In the genomic region with DNA sequence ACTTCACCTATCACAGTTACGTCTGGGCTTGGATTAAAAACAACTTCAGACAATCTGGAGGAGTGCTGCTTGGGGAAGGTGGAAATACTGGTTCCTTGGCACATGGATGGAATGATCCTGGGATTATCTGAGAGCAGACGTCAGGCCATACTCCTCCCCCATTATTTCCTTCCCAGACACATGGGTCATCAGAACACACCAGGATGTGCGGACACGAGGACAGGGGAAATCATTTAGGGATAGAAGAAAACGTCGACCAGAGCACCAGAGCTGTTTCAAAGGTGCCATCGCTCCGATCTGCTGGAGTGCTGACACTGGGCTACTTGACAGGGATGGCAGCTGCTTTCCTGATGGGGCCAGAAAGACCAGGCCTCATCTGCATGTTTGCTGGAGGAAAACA, we compare ENCODE assay signal across 13 cellular contexts. TPM values are rescaled to one million over a fixed set of nuclear protein-coding genes. Genes with fewer than 3 reads are reported as not detected.
DNase-seq lines count a peak whose midpoint lies in the region; ATAC-seq and TF ChIP-seq lines count a peak whose summit lies in the region.
"Had no signal": no experiment of that assay in that cellular context is flagged by ENCODE, and none has a peak within 500 bp of the region (broad histone marks: within the 10 kb centered on the region; RNA-seq: fewer than 3 reads in every experiment).

No MANE protein-coding gene starts in this region.

- H3K27me3 ChIP-seq in WERI-Rb-1 (ENCODE audit: insufficient read depth, low read depth, severe bottlenecking) (no peaks in the 10 kb centered on the region), heart right ventricle (no peaks in the 10 kb centered on the region)
- H3K27me3 ChIP-seq: adrenal gland, Peyer's patch had no signal

- TF ChIP-seq CTCF in WERI-Rb-1 (IDR thresholded peaks at IDR 0.05; ENCODE audit: low read depth, low read length) (no peak), heart right ventricle (IDR thresholded peaks at IDR 0.05) (no peak)

- intact Hi-C loops in heart right ventricle (cut with DNase I) (no loop called here), head of caudate nucleus (cut with DNase I) (no loop called here)

- peaks cover 6 to 36% (median 23%) of the 10 kb centered on the region in 9 donors for H3K4me1 ChIP-seq in heart right ventricle
- H3K4me1 ChIP-seq: Peyer's patch had no signal

- 23 to 30% methylated on average over 8 of the region's 8 CpGs for WGBS in heart right ventricle, 2 donors

- H3K9me3 ChIP-seq in WERI-Rb-1 (ENCODE audit: severe bottlenecking) (no peaks in the 10 kb centered on the region), heart right ventricle (no peaks in the 10 kb centered on the region)
- H3K9me3 ChIP-seq: adrenal gland, Peyer's patch had no signal

- ATAC-seq in heart right ventricle: peak; percentile 23 to 73 (median 46)
- ATAC-seq in stimulated activated memory B cell treated with anti-CD40 and anti-IgM and Interleukin-4, amounts not matched to agents 10 μg/mL and 1 μg/mL and 100 μg/mL, for 72 hours: no peak
- no peak for ATAC-seq in GM19324 (IDR thresholded peaks at IDR 0.05; ENCODE audit: low FRiP score, unreplicated experiment)

- H3K27ac ChIP-seq in WERI-Rb-1: peak overlapping the region; percentile 79
- peak overlapping the region in 7 of 10 donors; percentile 3 to 62 (median 51) for H3K27ac ChIP-seq in heart right ventricle
- H3K27ac ChIP-seq: Peyer's patch had no signal

- no peaks in the 10 kb centered on the region for H3K27me3 Mint-ChIP-seq in stimulated activated memory B cell treated with anti-CD40 and anti-IgM and Interleukin-4, amounts not matched to agents 10 μg/mL and 1 μg/mL and 100 μg/mL, for 72 hours
- H3K27me3 Mint-ChIP-seq: memory B cell had no signal

- no peaks in the 10 kb centered on the region for H3K9me3 Mint-ChIP-seq in stimulated activated memory B cell treated with anti-CD40 and anti-IgM and Interleukin-4, amounts not matched to agents 10 μg/mL and 1 μg/mL and 100 μg/mL, for 72 hours
- H3K9me3 Mint-ChIP-seq: memory B cell had no signal

- peaks cover 45% of the 10 kb centered on the region for H3K36me3 ChIP-seq in WERI-Rb-1
- peaks cover 0 to 63% (median 21%) of the 10 kb centered on the region in 9 donors for H3K36me3 ChIP-seq in heart right ventricle

- peak overlapping the region; percentile 69 for H3K27ac Mint-ChIP-seq in stimulated activated memory B cell treated with anti-CD40 and anti-IgM and Interleukin-4, amounts not matched to agents 10 μg/mL and 1 μg/mL and 100 μg/mL, for 72 hours

- peak; percentile 77 for DNase-seq in NCI-H2171 treated with DMSO at 0.1 percent for 48 hours (lab: John Stamatoyannopoulos, UW)
- no peak for DNase-seq in NCI-H2171 (lab: John Stamatoyannopoulos, UW)
- peak; percentile 59 for DNase-seq in WERI-Rb-1
- no peak for DNase-seq in heart right ventricle
- DNase-seq in head of caudate nucleus: no peak
- no peak for DNase-seq in amniotic stem cell (lab: John Stamatoyannopoulos, UW)
- DNase-seq: adrenal gland, Kasumi-1, Peyer's patch, T-helper 9 cell had no signal

- no peak overlapping the region for H3K4me3 Mint-ChIP-seq in stimulated activated memory B cell treated with anti-CD40 and anti-IgM and Interleukin-4, amounts not matched to agents 10 μg/mL and 1 μg/mL and 100 μg/mL, for 72 hours
- H3K4me3 Mint-ChIP-seq: memory B cell had no signal

- peaks cover 64% of the 10 kb centered on the region for H3K36me3 Mint-ChIP-seq in stimulated activated memory B cell treated with anti-CD40 and anti-IgM and Interleukin-4, amounts not matched to agents 10 μg/mL and 1 μg/mL and 100 μg/mL, for 72 hours

- H3K4me3 ChIP-seq in WERI-Rb-1 (ENCODE audit: low read depth, low read length): no peak overlapping the region
- H3K4me3 ChIP-seq in heart right ventricle: no peak overlapping the region
- H3K4me3 ChIP-seq: adrenal gland, Peyer's patch had no signal

- H3K4me1 Mint-ChIP-seq in stimulated activated memory B cell treated with anti-CD40 and anti-IgM and Interleukin-4, amounts not matched to agents 10 μg/mL and 1 μg/mL and 100 μg/mL, for 72 hours: peaks cover 28% of the 10 kb centered on the region

RNA-seq across cellular contexts. Expression of gene ANGPTL7, which starts 31.8 kb away (rescaled TPM):
- total RNA-seq in heart right ventricle: 1 to 10 TPM in 3 of 10 donors, under 1 TPM in 5, not detected in 2; 0.17 to 2.3 (median 0.89) TPM
- polyA plus RNA-seq in heart right ventricle: under 1 TPM; 0.15 to 0.28 TPM

RNA-seq across cellular contexts. Expression of gene EXOSC10, which starts 57.7 kb away (rescaled TPM):
- 10 to 100 TPM; 18.4 to 26.5 (median 21.4) TPM for total RNA-seq in heart right ventricle
- polyA plus RNA-seq in heart right ventricle: 10 to 100 TPM; 20.3 to 34.7 TPM

Comparison
In these comparisons a context has a peak if more than half of its experiments do, and no peak if none do; other contexts are left out.
1. DNase-seq: peak in NCI-H2171 treated with DMSO at 0.1 percent for 48 hours (single experiment) and WERI-Rb-1 (single experiment); none in NCI-H2171 (single experiment), heart right ventricle (0 of 2), head of caudate nucleus (0 of 42) and amniotic stem cell (single experiment).
2. ATAC-seq: peak in heart right ventricle (8 of 8); none in stimulated activated memory B cell treated with anti-CD40 and anti-IgM and Interleukin-4, amounts not matched to agents 10 μg/mL and 1 μg/mL and 100 μg/mL, for 72 hours (single experiment) and GM19324 (single experiment).